Comparison of ENCODE assay signal across 17 cellular contexts in genomic region chr4:25133132-25133531, GRCh38. TPM values are rescaled to one million over a fixed set of nuclear protein-coding genes. Genes with fewer than 3 reads are reported as not detected.
DNase-seq lines count a peak whose midpoint lies in the region; ATAC-seq, FAIRE-seq and TF ChIP-seq lines count a peak whose summit lies in the region.
"Had no signal": no experiment of that assay in that cellular context is flagged by ENCODE, and none has a peak within 500 bp of the region (broad histone marks: within the 10 kb centered on the region; RNA-seq: fewer than 3 reads in every experiment).

No MANE protein-coding gene starts in this region.

- H3K9me3 ChIP-seq in Caco-2 (no peaks in the 10 kb centered on the region), hepatocyte (ENCODE audit: low read depth) (no peaks in the 10 kb centered on the region), mucosa of descending colon (peaks cover 5% of the 10 kb centered on the region), small intestine (ENCODE audit: control insufficient read depth, low read depth) (no peaks in the 10 kb centered on the region)

- no peaks in the 10 kb centered on the region for H4K20me1 ChIP-seq in hepatocyte (ENCODE audit: insufficient read depth, poor library complexity, severe bottlenecking)
- H4K20me1 ChIP-seq: BLaER1 treated with 17β-estradiol and CSF1 and Interleukin-3, amounts not matched to agents 10 nM and 100 nM had no signal

- POLR2A ChIA-PET in Caco-2 (lab: Charles Lee) = interaction anchor here (0.6 to 1.2 kb wide), 2 partner anchors 27 to 244 kb away, joined by 4 to 9 read pairs; partner anchors contain the start of genes ANAPC4 and SEPSECS

- CTCF ChIA-PET in Caco-2 (lab: Charles Lee) = interaction anchor here (0.6 to 2.2 kb wide), 6 partner anchors 12 to 179 kb away, joined by 3 to 6 read pairs (median 4); partner anchors contain the start of gene SEPSECS

- BruUV-seq in Caco-2 (replicated peaks; lab: Mats Ljungman, UMichigan) = no TSS peak

- H3K4me1 ChIP-seq in Caco-2 (peaks cover 30% of the 10 kb centered on the region), hepatocyte (ENCODE audit: insufficient read depth) (peaks cover 5% of the 10 kb centered on the region), mucosa of descending colon (ENCODE audit: low read depth) (no peaks in the 10 kb centered on the region), small intestine (ENCODE audit: control insufficient read depth in 2 of 2, insufficient read depth in 1 of 2, low read depth in 1 of 2, low read length in 1 of 2) (no peaks in the 10 kb centered on the region)
- H3K4me1 ChIP-seq: BLaER1 treated with 17β-estradiol and CSF1 and Interleukin-3, amounts not matched to agents 10 nM and 100 nM had no signal

- TF ChIP-seq CTCF in Caco-2 (IDR thresholded peaks at IDR 0.05; ENCODE audit: insufficient read depth in 1 of 2, low read depth in 1 of 2, low read length in 1 of 2, severe bottlenecking in 1 of 2, unreplicated experiment in 1 of 2) (no peak), hepatocyte (IDR thresholded peaks at IDR 0.05; ENCODE audit: poor library complexity) (no peak), mucosa of descending colon (IDR thresholded peaks at IDR 0.05) (no peak), glutamatergic neuron (IDR thresholded peaks at IDR 0.05; ENCODE audit: partially characterized antibody, unreplicated experiment) (no peak)

- no peaks in the 10 kb centered on the region for H3K36me3 ChIP-seq in Caco-2 (ENCODE audit: control insufficient read depth, insufficient read depth, low read length)
- no peaks in the 10 kb centered on the region for H3K36me3 ChIP-seq in hepatocyte (replicated peaks; ENCODE audit: insufficient read depth, low read depth)
- H3K36me3 ChIP-seq in mucosa of descending colon (ENCODE audit: low read depth) = no peaks in the 10 kb centered on the region
- H3K36me3 ChIP-seq in small intestine (ENCODE audit: control insufficient read depth in 2 of 2, insufficient read depth in 2 of 2, low read length in 2 of 2) = peaks cover 0 to 2% of the 10 kb centered on the region in 2 donors

- H3K27ac ChIP-seq in hepatocyte (peak overlapping the region; percentile 27), small intestine (ENCODE audit: low read depth in 1 of 2, low read length in 1 of 2) (no peak overlapping the region)
- H3K27ac ChIP-seq: BLaER1 treated with 17β-estradiol and CSF1 and Interleukin-3, amounts not matched to agents 10 nM and 100 nM had no signal

- H3K4me2 ChIP-seq in hepatocyte = no peak overlapping the region
- H3K4me2 ChIP-seq: BLaER1 treated with 17β-estradiol and CSF1 and Interleukin-3, amounts not matched to agents 10 nM and 100 nM had no signal

- no peak overlapping the region for H3K4me3 ChIP-seq in Caco-2 (ENCODE audit: low read depth, low read length)
- no peak overlapping the region for H3K4me3 ChIP-seq in hepatocyte
- no peak overlapping the region for H3K4me3 ChIP-seq in mucosa of descending colon
- no peak overlapping the region for H3K4me3 ChIP-seq in small intestine (ENCODE audit: low read depth in 1 of 2, low read length in 2 of 2)
- H3K4me3 ChIP-seq: BLaER1 treated with 17β-estradiol and CSF1 and Interleukin-3, amounts not matched to agents 10 nM and 100 nM had no signal

- no peaks in the 10 kb centered on the region for H3K9me2 ChIP-seq in hepatocyte (replicated peaks; ENCODE audit: insufficient read depth)

- H3K27ac Mint-ChIP-seq in Caco-2 (ENCODE audit: unreplicated experiment) = peak overlapping the region; percentile 39
- no peak overlapping the region for H3K27ac Mint-ChIP-seq in glutamatergic neuron (ENCODE audit: unreplicated experiment)
- H3K27ac Mint-ChIP-seq: B cell; CD8-positive, alpha-beta T cell; H9 had no signal

- no peaks in the 10 kb centered on the region for H3K9me3 Mint-ChIP-seq in Caco-2 (ENCODE audit: unreplicated experiment)
- H3K9me3 Mint-ChIP-seq in glutamatergic neuron (ENCODE audit: unreplicated experiment) = peaks cover 4% of the 10 kb centered on the region

- FAIRE-seq in small intestine (lab: Jason Lieb, UNC) = no peak
- FAIRE-seq: D721Med, G401.6, GM12891, GM19239, H1, HTR-8/SVneo had no signal

- no peak overlapping the region for H2AFZ ChIP-seq in hepatocyte

- DNase-seq in Caco-2 (peak in 1 of 2 experiments; percentile 32), hepatocyte (ENCODE audit: low spot score) (no peak), mucosa of descending colon (no peak), small intestine (peak; percentile 43), glutamatergic neuron (no peak), mucosa of gallbladder (ENCODE audit: low spot score) (no peak)
- DNase-seq: CD8-positive, alpha-beta T cell; COR-L47; H9 had no signal

- no peaks in the 10 kb centered on the region for H3K36me3 Mint-ChIP-seq in Caco-2 (ENCODE audit: insufficient read depth, unreplicated experiment)
- H3K36me3 Mint-ChIP-seq in glutamatergic neuron (ENCODE audit: unreplicated experiment) = peaks cover 10% of the 10 kb centered on the region

- H3K79me2 ChIP-seq in hepatocyte = no peaks in the 10 kb centered on the region

- intact Hi-C loops in Caco-2 (cut with micrococcal nuclease; ENCODE audit: unreplicated experiment) = loop anchor here (2.0 kb wide), 1 partner anchor 102 kb away; the partner anchor contains the start of gene LGI2
- intact Hi-C loops in mucosa of descending colon (cut with DNase I, micrococcal nuclease) = no loop called here

- H3K4me3 Mint-ChIP-seq in Caco-2 (ENCODE audit: unreplicated experiment) (no peak overlapping the region), glutamatergic neuron (ENCODE audit: unreplicated experiment) (no peak overlapping the region)
- H3K4me3 Mint-ChIP-seq: B cell; CD8-positive, alpha-beta T cell; H9 had no signal

- H3K27me3 ChIP-seq in Caco-2 (replicated peaks; ENCODE audit: control insufficient read depth, insufficient read depth, low read length) = no peaks in the 10 kb centered on the region
- no peaks in the 10 kb centered on the region for H3K27me3 ChIP-seq in hepatocyte
- no peaks in the 10 kb centered on the region for H3K27me3 ChIP-seq in small intestine (ENCODE audit: control insufficient read depth in 2 of 2, insufficient read depth in 2 of 2, low read length in 2 of 2)
- H3K27me3 ChIP-seq: BLaER1 treated with 17β-estradiol and CSF1 and Interleukin-3, amounts not matched to agents 10 nM and 100 nM had no signal

- peak; percentile 72 for ATAC-seq in mucosa of descending colon
- ATAC-seq: CD8-positive, alpha-beta T cell had no signal

- no peaks in the 10 kb centered on the region for H3K4me1 Mint-ChIP-seq in Caco-2 (ENCODE audit: low read depth, unreplicated experiment)
- peaks cover 15% of the 10 kb centered on the region for H3K4me1 Mint-ChIP-seq in glutamatergic neuron (ENCODE audit: low read depth, unreplicated experiment)
- H3K4me1 Mint-ChIP-seq: B cell had no signal

- H3K27me3 Mint-ChIP-seq in Caco-2 (ENCODE audit: insufficient read depth, unreplicated experiment) = no peaks in the 10 kb centered on the region
- no peaks in the 10 kb centered on the region for H3K27me3 Mint-ChIP-seq in glutamatergic neuron (ENCODE audit: unreplicated experiment)
- H3K27me3 Mint-ChIP-seq: B cell had no signal

RNA-seq across cellular contexts. Expression of gene SEPSECS, which starts 27.1 kb away (rescaled TPM):
- total RNA-seq in Caco-2 (2022) (5.7 and 6.0 TPM in 2 replicates), hepatocyte (8.5 and 10.3 TPM in 2 replicates), mucosa of descending colon (10 to 100 TPM; 13.4 to 26.2 (median 13.6) TPM), glutamatergic neuron (ENCODE audit: unreplicated experiment) (11.7 TPM), mucosa of gallbladder (17.2 TPM)
- polyA plus RNA-seq in hepatocyte (3.0 and 3.2 TPM in 2 replicates), small intestine (10 to 100 TPM in 2 of 3 donors, 1 to 10 TPM in 1; 5.7 to 23.0 (median 11.1) TPM)
